Comparison of ENCODE assay signal across 8 cellular contexts in the genomic region with DNA sequence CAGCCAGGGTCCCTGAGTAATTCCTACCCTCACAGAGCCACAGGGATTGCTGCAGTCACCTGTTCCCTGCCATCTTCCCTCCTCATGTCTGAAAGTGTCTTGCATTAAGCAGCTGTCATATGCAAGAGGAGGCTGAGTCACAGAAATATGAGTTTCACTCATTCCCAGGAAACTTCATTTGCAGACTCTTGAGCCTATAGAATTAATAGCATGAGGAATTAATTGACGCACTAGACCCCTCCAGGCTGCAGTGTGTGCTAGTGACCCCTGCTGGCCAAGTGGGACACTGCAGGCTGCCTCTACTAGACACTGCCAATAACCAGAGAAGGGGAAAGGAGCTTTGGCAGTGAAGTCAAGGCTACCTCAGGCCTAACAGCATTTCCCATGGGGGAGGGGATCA. TPM values are rescaled to one million over a fixed set of nuclear protein-coding genes. Genes with fewer than 3 reads are reported as not detected.
A peak's percentile ranks its signal among the peaks of the same experiment; 100 is the strongest.
DNase-seq lines count a peak whose midpoint lies in the region; ATAC-seq and TF ChIP-seq lines count a peak whose summit lies in the region.

No MANE protein-coding gene starts in this region.

- H3K79me1 ChIP-seq in trophoblast cell (ENCODE audit: low read length) = no peaks in the 10 kb centered on the region

- peak; percentile 72 for TF ChIP-seq CTCF in LNCaP clone FGC (IDR thresholded peaks at IDR 0.05; ENCODE audit: control insufficient read depth, extremely low read depth, insufficient read depth)
- TF ChIP-seq CTCF in colonic mucosa (IDR thresholded peaks at IDR 0.05) = peak; percentile 49

- no peak overlapping the region for H2AFZ ChIP-seq in trophoblast cell (ENCODE audit: insufficient read depth, low read length, poor library complexity)

- H2AK5ac ChIP-seq in trophoblast cell (ENCODE audit: low read length) = no peak overlapping the region

- H4K91ac ChIP-seq in trophoblast cell (ENCODE audit: low read depth, low read length) = no peak overlapping the region

- ATAC-seq in GM21786 (IDR thresholded peaks at IDR 0.05; ENCODE audit: unreplicated experiment) = no peak
- ATAC-seq in GM21367 (IDR thresholded peaks at IDR 0.05; ENCODE audit: unreplicated experiment) = no peak

- H3K14ac ChIP-seq in trophoblast cell (ENCODE audit: low read length) = no peak overlapping the region

- H3K9ac ChIP-seq in colonic mucosa (ENCODE audit: low read depth in 2 of 2, low read length in 2 of 2) (no peak overlapping the region), trophoblast cell (ENCODE audit: low read length) (no peak overlapping the region)

- H2BK5ac ChIP-seq in trophoblast cell (ENCODE audit: low read depth, low read length, poor library complexity) = no peak overlapping the region

- no peak overlapping the region for H2BK12ac ChIP-seq in trophoblast cell (ENCODE audit: low read length)

- H3K27ac ChIP-seq in colonic mucosa (no peak overlapping the region), trophoblast cell (ENCODE audit: low read depth, low read length) (no peak overlapping the region)

- no peak overlapping the region for H3K4ac ChIP-seq in trophoblast cell (ENCODE audit: low read depth, low read length)

- H3K4me2 ChIP-seq in trophoblast cell (ENCODE audit: low read length) = no peak overlapping the region

- H3K18ac ChIP-seq in trophoblast cell (ENCODE audit: low read length) = no peak overlapping the region

- H2BK120ac ChIP-seq in trophoblast cell (ENCODE audit: insufficient read depth, low read length, poor library complexity) = no peak overlapping the region

- H3K4me1 ChIP-seq in colonic mucosa = no peaks in the 10 kb centered on the region
- no peaks in the 10 kb centered on the region for H3K4me1 ChIP-seq in trophoblast cell (ENCODE audit: control insufficient read depth in 1 of 2, insufficient read depth in 2 of 2, low read length in 2 of 2)

- peak; percentile 65 for DNase-seq in ELF-1 (ENCODE audit: low read depth, low spot score)
- DNase-seq in LNCaP clone FGC (ENCODE audit: low read depth) = peak; percentile 6
- DNase-seq in colonic mucosa = no peak
- peak; percentile 14 to 51 for DNase-seq in trophoblast cell
- DNase-seq in NCI-H69 (lab: John Stamatoyannopoulos, UW) = no peak
- DNase-seq in NCI-H774 (lab: John Stamatoyannopoulos, UW) = no peak

- intact Hi-C loops in colonic mucosa (cut with DNase I) = no loop called here

- WGBS in trophoblast cell (ENCODE audit: extremely low coverage, insufficient coverage, insufficient read length) = no CpG with 5 or more reads among the region's 1 CpG

- no peak overlapping the region for H4K12ac ChIP-seq in trophoblast cell (ENCODE audit: low read depth, low read length)

- H3K23ac ChIP-seq in trophoblast cell (ENCODE audit: low read length) = no peak overlapping the region

- H3K9me3 ChIP-seq in colonic mucosa (no peaks in the 10 kb centered on the region), trophoblast cell (ENCODE audit: insufficient read depth, low read depth, low read length) (peaks cover 1% of the 10 kb centered on the region)

- H3K27me3 ChIP-seq in colonic mucosa (no peaks in the 10 kb centered on the region), trophoblast cell (ENCODE audit: insufficient read depth, low read length) (no peaks in the 10 kb centered on the region)

- no peaks in the 10 kb centered on the region for H3K79me2 ChIP-seq in trophoblast cell (ENCODE audit: control insufficient read depth, insufficient read depth, low read length, poor library complexity)

- H4K8ac ChIP-seq in trophoblast cell (ENCODE audit: low read depth, low read length) = no peak overlapping the region

- H3K4me3 ChIP-seq in LNCaP clone FGC (ENCODE audit: low read depth, low read length) = no peak overlapping the region
- no peak overlapping the region for H3K4me3 ChIP-seq in colonic mucosa
- no peak overlapping the region for H3K4me3 ChIP-seq in trophoblast cell (ENCODE audit: low read depth, low read length)

- H3K36me3 ChIP-seq in colonic mucosa (no peaks in the 10 kb centered on the region), trophoblast cell (ENCODE audit: control insufficient read depth in 1 of 2, insufficient read depth in 2 of 2, low read length in 2 of 2) (no peaks in the 10 kb centered on the region)

RNA-seq across cellular contexts. Expression of a gene that starts 50.6 kb away (rescaled TPM):
- under 1 TPM; 0.05 to 0.21 TPM for total RNA-seq in colonic mucosa
- polyA plus RNA-seq in trophoblast cell (2013) = not detected in 2 replicates

Comparison
In these comparisons a context has a peak if more than half of its experiments do, and no peak if none do; other contexts are left out.
1. DNase-seq: peak in ELF-1 (single experiment), LNCaP clone FGC (single experiment) and trophoblast cell (2 of 2); none in colonic mucosa (single experiment), NCI-H69 (single experiment) and NCI-H774 (single experiment).